In the genomic region with DNA sequence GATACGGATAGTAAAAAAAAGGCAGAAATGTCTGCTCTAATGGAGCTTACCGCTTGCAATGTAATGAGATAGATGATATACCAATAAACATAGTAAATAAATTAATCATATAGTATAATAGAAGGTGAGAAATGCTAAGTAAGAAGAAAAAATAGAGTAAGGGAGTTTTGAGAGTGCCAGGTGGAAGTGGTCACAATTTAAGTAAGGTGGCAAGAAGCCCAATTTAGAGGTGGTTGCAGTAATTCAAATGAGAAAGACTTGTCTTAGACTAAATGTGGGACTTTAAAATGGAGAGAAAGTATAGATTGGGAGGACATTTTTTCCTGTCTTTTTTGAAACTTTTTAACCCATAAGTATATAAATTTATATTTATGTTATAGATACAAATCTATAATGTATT, we compare ENCODE assay signal across 30 cellular contexts.
"Had no signal": no experiment of that assay in that cellular context is flagged by ENCODE, and none has a peak within 500 bp of the region (broad histone marks: within the 10 kb centered on the region; RNA-seq: fewer than 3 reads in every experiment).

No MANE protein-coding gene starts in this region.

- H3K4me1 ChIP-seq: adrenal gland, body of pancreas, colonic mucosa had no signal

- H3K27me3 ChIP-seq: adrenal gland, body of pancreas, colonic mucosa, heart left ventricle had no signal

- ATAC-seq: activated CD4-positive, CD25-positive, alpha-beta regulatory T cell treated with anti-CD3 and anti-CD28 coated beads, Interleukin-2, amount 50 U/mL, for 24 hours; activated CD8-positive, alpha-beta T cell treated with anti-CD3 and anti-CD28 coated beads for 36 hours; activated naive CD8-positive, alpha-beta T cell treated with anti-CD3 and anti-CD28 coated beads, Interleukin-2, amount 50 U/mL, for 24 hours; activated T-cell treated with anti-CD3 and anti-CD28 coated beads, Interleukin-2, amount 50 U/mL, for 4 hours; activated T-helper 17 cell treated with anti-CD3 and anti-CD28 coated beads, Interleukin-2, amount 50 U/mL, for 72 hours; body of pancreas; esophagus mucosa; heart left ventricle had no signal

- H3K27me3 Mint-ChIP-seq: activated B cell treated with CpG ODN at 0.5 μM for 24 hours; activated CD8-positive, alpha-beta T cell treated with anti-CD3 and anti-CD28 coated beads for 36 hours; activated naive CD4-positive, alpha-beta T cell treated with anti-CD3 and anti-CD28 coated beads, Interleukin-2, amount 50 U/mL, for 24 hours; activated naive CD8-positive, alpha-beta T cell treated with anti-CD3 and anti-CD28 coated beads for 36 hours; activated naive CD8-positive, alpha-beta T cell treated with anti-CD3 and anti-CD28 coated beads, Interleukin-2, amount 50 U/mL, for 24 hours; activated T-helper 17 cell treated with anti-CD3 and anti-CD28 coated beads, Interleukin-2, amount 50 U/mL, for 72 hours had no signal

- H3K27ac Mint-ChIP-seq: activated B cell treated with CpG ODN at 0.5 μM for 24 hours; activated CD8-positive, alpha-beta T cell treated with anti-CD3 and anti-CD28 coated beads for 36 hours; activated naive CD4-positive, alpha-beta T cell treated with anti-CD3 and anti-CD28 coated beads for 36 hours; activated naive CD4-positive, alpha-beta T cell treated with anti-CD3 and anti-CD28 coated beads, Interleukin-2, amount 50 U/mL, for 24 hours; activated naive CD8-positive, alpha-beta T cell treated with anti-CD3 and anti-CD28 coated beads for 36 hours; activated naive CD8-positive, alpha-beta T cell treated with anti-CD3 and anti-CD28 coated beads, Interleukin-2, amount 50 U/mL, for 24 hours; activated T-helper 17 cell treated with anti-CD3 and anti-CD28 coated beads, Interleukin-2, amount 50 U/mL, for 72 hours; endodermal cell; T-helper 1 cell treated with Interleukin-12 subunit alpha and Interleukin-12 subunit beta and Interleukin-4 antibody, amounts not matched to agents 30 μg/mL and 1 μg/mL, for 36 hours had no signal

- H3K27ac ChIP-seq: adrenal gland, body of pancreas, colonic mucosa, heart left ventricle, WERI-Rb-1 had no signal

- DNase-seq: activated B cell treated with CpG ODN at 0.5 μM for 24 hours; activated CD4-positive, alpha-beta T cell treated with anti-CD3 and anti-CD28 coated beads for 48 hours; activated CD4-positive, alpha-beta T cell treated with anti-CD3 and anti-CD28 coated beads, Interleukin-2, amount 50 U/mL, for 1 hour; activated CD4-positive, alpha-beta T cell treated with anti-CD3 and anti-CD28 coated beads, Interleukin-2, amount 50 U/mL, for 48 hours; activated CD8-positive, alpha-beta memory T cell treated with anti-CD3 and anti-CD28 coated beads for 24 hours; activated CD8-positive, alpha-beta T cell treated with anti-CD3 and anti-CD28 coated beads for 36 hours; activated effector memory CD4-positive, alpha-beta T cell treated with Interleukin-2 at 50 U/mL for 16 hours; activated naive CD4-positive, alpha-beta T cell treated with anti-CD3 and anti-CD28 coated beads for 36 hours; activated naive CD8-positive, alpha-beta T cell treated with anti-CD3 and anti-CD28 coated beads for 36 hours; activated naive CD8-positive, alpha-beta T cell treated with anti-CD3 and anti-CD28 coated beads, Interleukin-2, amount 50 U/mL, for 24 hours; activated T-cell treated with anti-CD3 and anti-CD28 coated beads, Interleukin-2, amount 50 U/mL, for 4 hours; adrenal gland; amygdala; aorta; body of pancreas; caudate nucleus; cerebellar nuclear complex; colonic mucosa; effector CD8-positive, alpha-beta T cell; endodermal cell; foreskin fibroblast; glutamatergic neuron; heart left ventricle; T-helper 9 cell; WERI-Rb-1 had no signal

- H3K36me3 Mint-ChIP-seq: activated naive CD8-positive, alpha-beta T cell treated with anti-CD3 and anti-CD28 coated beads for 36 hours had no signal

- H3K4me3 ChIP-seq: adrenal gland, body of pancreas, colonic mucosa, heart left ventricle had no signal

- H3K9me3 ChIP-seq: adrenal gland, body of pancreas, colonic mucosa had no signal

- H3K9me3 Mint-ChIP-seq: activated B cell treated with CpG ODN at 0.5 μM for 24 hours; activated CD8-positive, alpha-beta T cell treated with anti-CD3 and anti-CD28 coated beads for 36 hours; activated naive CD4-positive, alpha-beta T cell treated with anti-CD3 and anti-CD28 coated beads for 36 hours; activated naive CD4-positive, alpha-beta T cell treated with anti-CD3 and anti-CD28 coated beads, Interleukin-2, amount 50 U/mL, for 24 hours; activated naive CD8-positive, alpha-beta T cell treated with anti-CD3 and anti-CD28 coated beads, Interleukin-2, amount 50 U/mL, for 24 hours; activated T-cell treated with anti-CD3 and anti-CD28 coated beads, Interleukin-2, amount 50 U/mL, for 4 hours; activated T-helper 17 cell treated with anti-CD3 and anti-CD28 coated beads, Interleukin-2, amount 50 U/mL, for 72 hours; endodermal cell; T-helper 1 cell treated with Interleukin-12 subunit alpha and Interleukin-12 subunit beta and Interleukin-4 antibody, amounts not matched to agents 30 μg/mL and 1 μg/mL, for 36 hours had no signal

- H3K36me3 ChIP-seq: adrenal gland, colonic mucosa, WERI-Rb-1 had no signal

- H3K4me3 Mint-ChIP-seq: activated B cell treated with CpG ODN at 0.5 μM for 24 hours; activated CD8-positive, alpha-beta T cell treated with anti-CD3 and anti-CD28 coated beads for 36 hours; activated naive CD4-positive, alpha-beta T cell treated with anti-CD3 and anti-CD28 coated beads for 36 hours; activated naive CD4-positive, alpha-beta T cell treated with anti-CD3 and anti-CD28 coated beads, Interleukin-2, amount 50 U/mL, for 24 hours; activated naive CD8-positive, alpha-beta T cell treated with anti-CD3 and anti-CD28 coated beads for 36 hours; activated naive CD8-positive, alpha-beta T cell treated with anti-CD3 and anti-CD28 coated beads, Interleukin-2, amount 50 U/mL, for 24 hours; activated T-cell treated with anti-CD3 and anti-CD28 coated beads, Interleukin-2, amount 50 U/mL, for 4 hours; activated T-helper 17 cell treated with anti-CD3 and anti-CD28 coated beads, Interleukin-2, amount 50 U/mL, for 72 hours; endodermal cell; T-helper 1 cell treated with Interleukin-12 subunit alpha and Interleukin-12 subunit beta and Interleukin-4 antibody, amounts not matched to agents 30 μg/mL and 1 μg/mL, for 36 hours had no signal
